Comparison of ENCODE assay signal across 8 cellular contexts in the genomic region with DNA sequence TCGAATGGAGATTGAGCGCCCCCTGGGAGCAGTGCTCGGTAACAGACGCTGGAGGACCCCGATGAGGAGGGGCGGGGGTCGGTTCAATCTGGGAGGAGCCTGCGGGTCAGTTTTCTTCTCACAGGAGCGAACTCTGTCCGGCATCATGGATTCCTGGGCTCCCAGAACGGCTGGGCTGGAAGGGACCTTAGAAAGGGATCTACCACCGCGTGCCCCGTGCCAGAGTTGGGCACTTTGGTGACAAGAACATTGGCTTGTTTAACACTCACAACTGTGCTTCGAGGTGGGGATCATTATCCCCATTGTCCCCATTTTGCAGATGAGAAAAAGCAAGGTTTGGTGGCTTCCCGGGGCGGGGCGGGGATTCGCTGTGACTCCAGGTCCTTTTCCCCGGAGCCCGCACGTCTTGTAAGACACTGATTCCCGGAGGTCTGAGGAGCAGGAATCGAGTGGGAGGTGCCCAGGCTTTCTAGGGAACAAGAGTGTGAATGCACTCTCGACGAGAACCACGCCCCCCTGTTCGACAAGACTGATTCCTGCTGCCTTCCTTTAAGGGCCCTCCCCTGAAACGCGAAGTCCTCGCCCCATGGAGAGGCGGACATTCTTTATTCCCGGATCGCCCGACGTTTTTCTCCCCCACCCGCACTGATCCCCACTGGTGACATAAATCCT. TPM values are rescaled to one million over a fixed set of nuclear protein-coding genes. Genes with fewer than 3 reads are reported as not detected.
DNase-seq lines count a peak whose midpoint lies in the region; ATAC-seq, FAIRE-seq and TF ChIP-seq lines count a peak whose summit lies in the region.

No MANE protein-coding gene starts in this region.

- WGBS in mammary epithelial cell (ENCODE audit: low coverage, missing lambda C conversion rate) = 8% methylated on average over 22 of the region's 37 CpGs
- 0% methylated on average over 36 to 37 of the region's 37 CpGs for WGBS in small intestine, 3 donors

- H3K9me3 Mint-ChIP-seq in CD8-positive, alpha-beta T cell = no peaks in the 10 kb centered on the region

- H3K4me3 ChIP-seq in CD8-positive, alpha-beta T cell (ENCODE audit: low read depth, low read length) = peak overlapping the region; percentile 77
- H3K4me3 ChIP-seq in WERI-Rb-1 (ENCODE audit: low read depth, low read length) = peak overlapping the region; percentile 91
- H3K4me3 ChIP-seq in mammary epithelial cell (replicated peaks in 1 of 3; ENCODE audit: insufficient read depth in 1 of 3, low read depth in 2 of 3, low read length in 3 of 3) = peak overlapping the region; percentile 53 to 60 (median 53)
- peak overlapping the region in 1 of 2 donors; percentile 58 for H3K4me3 ChIP-seq in small intestine (ENCODE audit: low read depth in 1 of 2, low read length in 2 of 2)

- POLR2A ChIA-PET in CD8-positive, alpha-beta T cell (lab: Charles Lee) = interaction anchor here (1.0 to 1.5 kb wide), 3 partner anchors 19 to 77 kb away, joined by 3 to 5 read pairs (median 4); no protein-coding TSS in a partner anchor
- POLR2A ChIA-PET in HEK293T (lab: Yijun Ruan, JAX) = interaction anchor here (0.6 to 1.0 kb wide), 5 partner anchors 20 to 117 kb away, joined by 3 to 6 read pairs (median 4); no protein-coding TSS in a partner anchor

- H3K36me3 Mint-ChIP-seq in CD8-positive, alpha-beta T cell = peaks cover 10% of the 10 kb centered on the region

- intact Hi-C loops in CD8-positive, alpha-beta T cell (cut with DNase I, micrococcal nuclease) = loop anchor here (1.0 to 10.0 kb wide), 23 partner anchors 19 to 1115 kb away; partner anchors contain the start of genes CFAP119 (in 2 of the 2), PRR14 (in 2 of the 2), RNF40 (in 2 of the 2) and SETD1A (in 2 of the 2)
- intact Hi-C loops in mammary epithelial cell (cut with micrococcal nuclease) = loop anchor here (1.0 to 5.0 kb wide), 5 partner anchors 25 to 80 kb away; partner anchors contain the start of genes ORAI3 and SETD1A

- TF ChIP-seq CTCF in CD8-positive, alpha-beta T cell (IDR thresholded peaks at IDR 0.05) = peak; percentile 96
- peak; percentile 89 for TF ChIP-seq CTCF in WERI-Rb-1 (IDR thresholded peaks at IDR 0.05; ENCODE audit: low read depth, low read length)
- peak; percentile 38 to 63 for TF ChIP-seq CTCF in mammary epithelial cell (conservative IDR thresholded peaks at IDR 0.05 in 1 of 2, IDR thresholded peaks at IDR 0.05 in 1 of 2; ENCODE audit: extremely low read depth in 1 of 2, insufficient read depth in 1 of 2, low read depth in 1 of 2, low read length in 2 of 2)

- H3K4me2 ChIP-seq in mammary epithelial cell (ENCODE audit: insufficient read depth, low read depth, low read length) = peak overlapping the region; percentile 70

- in situ Hi-C loops in mammary epithelial cell (cut with MboI; ENCODE audit: low sequenced_read_pairs in 2 of 2) = no loop called here

- no peaks in the 10 kb centered on the region for H3K27me3 Mint-ChIP-seq in CD8-positive, alpha-beta T cell (ENCODE audit: low read depth)

- no peaks in the 10 kb centered on the region for H4K20me1 ChIP-seq in mammary epithelial cell (ENCODE audit: insufficient read depth, low read length)

- H3K9ac ChIP-seq in mammary epithelial cell (ENCODE audit: insufficient read depth, low read length) = peak overlapping the region; percentile 21

- CTCF ChIA-PET in CD8-positive, alpha-beta T cell (lab: Charles Lee) = interaction anchor here (0.8 to 4.1 kb wide), 4 partner anchors 20 to 77 kb away, joined by 3 to 67 read pairs (median 6); no protein-coding TSS in a partner anchor
- CTCF ChIA-PET in HEK293T (lab: Yijun Ruan, JAX) = interaction anchor here (0.6 to 4.8 kb wide), 5 partner anchors 20 to 88 kb away, joined by 3 to 34 read pairs (median 3); no protein-coding TSS in a partner anchor
- CTCF ChIA-PET in mammary epithelial cell (lab: Charles Lee; ENCODE audit: low non-redundant PET) = no interaction called here

- peak; percentile 79 to 92 (median 89) for DNase-seq in CD8-positive, alpha-beta T cell
- DNase-seq in HEK293T (ENCODE audit: extremely low spot score) (peak; percentile 95), NCI-H2196 (lab: John Stamatoyannopoulos, UW; ENCODE audit: unreplicated experiment) (peak; percentile 94), WERI-Rb-1 (peak; percentile 93), mammary epithelial cell (no peak), iPS-NIHi7 (ENCODE audit: extremely low spot score) (peak; percentile 91), small intestine (peak; percentile 84)

- H3K27me3 ChIP-seq in CD8-positive, alpha-beta T cell (ENCODE audit: insufficient read depth, low read length) = no peaks in the 10 kb centered on the region
- H3K27me3 ChIP-seq in WERI-Rb-1 (ENCODE audit: insufficient read depth, low read depth, severe bottlenecking) (no peaks in the 10 kb centered on the region), mammary epithelial cell (ENCODE audit: insufficient read depth, low read length) (no peaks in the 10 kb centered on the region), small intestine (ENCODE audit: control insufficient read depth in 2 of 2, insufficient read depth in 2 of 2, low read length in 2 of 2) (no peaks in the 10 kb centered on the region)

- H3K4me1 Mint-ChIP-seq in CD8-positive, alpha-beta T cell (ENCODE audit: low read depth) = peaks cover 21% of the 10 kb centered on the region

- H3K4me3 Mint-ChIP-seq in CD8-positive, alpha-beta T cell = peak overlapping the region; percentile 99

- no TSS peak for BruUV-seq in mammary epithelial cell (replicated peaks; lab: Mats Ljungman, UMichigan)

- H3K36me3 ChIP-seq in CD8-positive, alpha-beta T cell (ENCODE audit: insufficient read depth, low read length) = no peaks in the 10 kb centered on the region
- H3K36me3 ChIP-seq in WERI-Rb-1 (peaks cover 7% of the 10 kb centered on the region), mammary epithelial cell (ENCODE audit: insufficient read depth, low read length) (no peaks in the 10 kb centered on the region), small intestine (ENCODE audit: control insufficient read depth in 2 of 2, insufficient read depth in 2 of 2, low read length in 2 of 2) (no peaks in the 10 kb centered on the region)

- peak overlapping the region; percentile 91 for H2AFZ ChIP-seq in mammary epithelial cell (ENCODE audit: low read depth, low read length)

- H3K9me3 ChIP-seq in CD8-positive, alpha-beta T cell (ENCODE audit: low read length) = no peaks in the 10 kb centered on the region
- H3K9me3 ChIP-seq in WERI-Rb-1 (ENCODE audit: severe bottlenecking) (no peaks in the 10 kb centered on the region), mammary epithelial cell (replicated peaks; ENCODE audit: insufficient read depth, low read length) (peaks cover 4% of the 10 kb centered on the region), small intestine (ENCODE audit: control insufficient read depth, low read depth) (no peaks in the 10 kb centered on the region)

- peaks cover 14% of the 10 kb centered on the region for H3K79me2 ChIP-seq in mammary epithelial cell (ENCODE audit: insufficient read depth, low read length)

- peak overlapping the region; percentile 99 for H3K27ac Mint-ChIP-seq in CD8-positive, alpha-beta T cell

- H3K4me1 ChIP-seq in CD8-positive, alpha-beta T cell (ENCODE audit: insufficient read depth, low read length) = peaks cover 14% of the 10 kb centered on the region
- peaks cover 4% of the 10 kb centered on the region for H3K4me1 ChIP-seq in mammary epithelial cell (ENCODE audit: insufficient read depth, low read length)
- peaks cover 0 to 6% of the 10 kb centered on the region in 2 donors for H3K4me1 ChIP-seq in small intestine (ENCODE audit: control insufficient read depth in 2 of 2, insufficient read depth in 1 of 2, low read depth in 1 of 2, low read length in 1 of 2)

- no peak for FAIRE-seq in small intestine (lab: Jason Lieb, UNC)

- dilution Hi-C loops in mammary epithelial cell (cut with HindIII; ENCODE audit: low sequenced_read_pairs) = no loop called here

- peak overlapping the region; percentile 22 for H3K27ac ChIP-seq in CD8-positive, alpha-beta T cell (ENCODE audit: low read depth, low read length)
- H3K27ac ChIP-seq in WERI-Rb-1 (peak overlapping the region; percentile 97), mammary epithelial cell (ENCODE audit: insufficient read depth, low read depth, low read length) (peak overlapping the region; percentile 39), small intestine (ENCODE audit: low read depth in 1 of 2, low read length in 1 of 2) (peak overlapping the region; percentile 72 to 98)

- no peak for ATAC-seq in CD8-positive, alpha-beta T cell
- ATAC-seq in GM19035 (IDR thresholded peaks at IDR 0.05; ENCODE audit: unreplicated experiment) = no peak

TF ChIP-seq in HEK293T, 16 proteins besides CTCF, POLR2A, EP300 and RAD21:
- TF ChIP-seq FOXA1 (IDR thresholded peaks at IDR 0.05) (no peak), CTBP1 (IDR thresholded peaks at IDR 0.05; ENCODE audit: borderline replicate concordance) (no peak), LEF1 (IDR thresholded peaks at IDR 0.05; ENCODE audit: borderline replicate concordance) (no peak), SUZ12 (IDR thresholded peaks at IDR 0.05) (no peak), HDGF (IDR thresholded peaks at IDR 0.05; ENCODE audit: borderline replicate concordance) (0 out of 2 replicates have a peak, but pooled peaks have one; percentile 68), L3MBTL2 (conservative IDR thresholded peaks at IDR 0.05) (peak; percentile 80)

RNA-seq across cellular contexts. Expression of gene FBXL19, which starts 1.5 kb away (rescaled TPM):
- 1 to 10 TPM; 5.4 to 5.9 TPM for total RNA-seq in CD8-positive, alpha-beta T cell
- 10 to 100 TPM; 18.5 to 24.9 TPM for total RNA-seq in mammary epithelial cell
- polyA plus RNA-seq in mammary epithelial cell (8.4 TPM), small intestine (10 to 100 TPM in 1 of 3 donors, 1 to 10 TPM in 2; 8.7 to 26.3 (median 9.7) TPM)
- polyA minus RNA-seq in mammary epithelial cell = 28.9 TPM

RNA-seq across cellular contexts. Expression of gene CTF1, which starts 25.5 kb away (rescaled TPM):
- total RNA-seq in CD8-positive, alpha-beta T cell = not detected
- total RNA-seq in mammary epithelial cell = 1 to 10 TPM in 1 of 2 donors, under 1 TPM in 1; 0.94 to 2.8 TPM
- 2.1 TPM for polyA plus RNA-seq in mammary epithelial cell
- polyA minus RNA-seq in mammary epithelial cell = 3.3 TPM
- 1 to 10 TPM in 1 of 3 donors, not detected in 2; 1.1 TPM for polyA plus RNA-seq in small intestine

RNA-seq across cellular contexts. Expression of gene ORAI3, which starts 27.0 kb away (rescaled TPM):
- 1 to 10 TPM; 2.0 to 2.8 TPM for total RNA-seq in CD8-positive, alpha-beta T cell
- 10 to 100 TPM; 31.7 to 37.2 TPM for total RNA-seq in mammary epithelial cell
- polyA plus RNA-seq in mammary epithelial cell (31.2 TPM), small intestine (10 to 100 TPM in 1 of 3 donors, 1 to 10 TPM in 2; 6.2 to 10.5 (median 6.7) TPM)
- polyA minus RNA-seq in mammary epithelial cell = 29.5 TPM

RNA-seq across cellular contexts. Expression of gene BCL7C, which starts 28.0 kb away (rescaled TPM):
- 10 to 100 TPM; 16.0 to 16.2 TPM for total RNA-seq in CD8-positive, alpha-beta T cell
- total RNA-seq in mammary epithelial cell = 10 to 100 TPM; 26.1 to 28.5 TPM
- polyA plus RNA-seq in mammary epithelial cell (22.5 TPM), small intestine (10 to 100 TPM; 27.7 to 33.2 (median 33.2) TPM)
- 1.7 TPM for polyA minus RNA-seq in mammary epithelial cell

RNA-seq across cellular contexts. Expression of gene SETD1A, which starts 35.7 kb away (rescaled TPM):
- total RNA-seq in CD8-positive, alpha-beta T cell = 10 to 100 TPM; 43.6 to 48.3 TPM
- 10 to 100 TPM in 1 of 2 donors, 1 to 10 TPM in 1; 8.5 to 14.8 TPM for total RNA-seq in mammary epithelial cell
- 2.6 TPM for polyA plus RNA-seq in mammary epithelial cell
- 10.4 TPM for polyA minus RNA-seq in mammary epithelial cell
- polyA plus RNA-seq in small intestine = 10 to 100 TPM in 1 of 3 donors, 1 to 10 TPM in 2; 6.9 to 10.3 (median 7.8) TPM

Comparison
In these comparisons a context has a peak if more than half of its experiments do, and no peak if none do; other contexts are left out.
1. H3K27ac ChIP-seq: peak in every context shown above with its lines; median percentile 97 in WERI-Rb-1; 85 in small intestine; 39 in mammary epithelial cell; 22 in CD8-positive, alpha-beta T cell.
2. RNA of gene ORAI3, which starts 27.0 kb away (total RNA-seq): 31.7 to 37.2 TPM in mammary epithelial cell; 2.0 to 2.8 TPM in CD8-positive, alpha-beta T cell; every median in the first group is over 4 times any median in the second.
3. Peak in every context shown above with its lines, with median percentiles within 50 percentile points of each other: CTCF ChIP-seq.